9 cellular contexts compared by ENCODE assay signal in the genomic region with DNA sequence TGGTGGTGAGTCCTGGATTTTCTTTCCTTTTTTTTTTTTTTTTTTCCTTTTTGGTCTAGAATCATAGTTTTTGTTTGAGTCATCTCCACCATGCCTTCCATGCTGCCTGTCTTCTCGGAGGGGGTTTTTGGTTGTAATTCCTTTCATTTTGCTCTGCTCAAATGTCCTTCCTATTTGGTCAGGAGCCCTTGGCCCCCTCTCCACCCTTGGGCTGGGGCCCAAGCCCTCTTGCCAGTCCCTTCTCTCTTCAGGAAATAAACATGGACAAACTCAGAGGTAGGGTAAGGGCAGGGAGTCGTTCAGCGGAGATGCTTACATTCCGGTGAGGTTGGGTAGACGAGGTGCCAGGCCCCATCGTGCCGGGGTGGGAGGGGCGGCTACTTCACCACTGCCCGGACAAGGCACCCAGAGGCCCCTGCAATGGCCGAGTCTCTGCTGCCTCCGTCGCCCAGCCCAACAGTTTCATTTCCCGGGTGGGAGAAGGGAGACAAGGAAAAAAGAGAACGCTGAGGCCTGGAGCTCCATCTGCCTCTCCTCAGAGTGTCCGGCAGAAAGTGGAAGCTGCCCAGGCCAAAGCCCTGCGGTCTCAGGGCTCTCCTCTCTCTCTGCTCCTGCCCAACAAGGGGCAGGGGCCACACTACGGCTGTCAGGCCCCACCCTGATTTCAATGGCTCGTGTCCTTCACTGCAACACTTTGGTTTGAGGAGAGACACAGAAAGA. TPM values are rescaled to one million over a fixed set of nuclear protein-coding genes. Genes with fewer than 3 reads are reported as not detected.
DNase-seq lines count a peak whose midpoint lies in the region; ATAC-seq, FAIRE-seq and TF ChIP-seq lines count a peak whose summit lies in the region.
"Had no signal": no experiment of that assay in that cellular context is flagged by ENCODE, and none has a peak within 500 bp of the region (broad histone marks: within the 10 kb centered on the region; RNA-seq: fewer than 3 reads in every experiment).

No MANE protein-coding gene starts in this region.

- no peaks in the 10 kb centered on the region for H3K9me2 ChIP-seq in Loucy (replicated peaks; ENCODE audit: low read depth, low read length)

- H2BK12ac ChIP-seq in H1 (ENCODE audit: low read depth, low read length) (peak overlapping the region; percentile 75; the same call in 1 of the 2 replicates), trophoblast cell (ENCODE audit: low read length) (peak overlapping the region; percentile 23), H9 (ENCODE audit: insufficient read length, low read depth, low read length) (no peak overlapping the region)

- H3K14ac ChIP-seq in H1 (ENCODE audit: insufficient read length): no peak overlapping the region
- no peak overlapping the region for H3K14ac ChIP-seq in trophoblast cell (ENCODE audit: low read length)
- H3K14ac ChIP-seq in H9 (ENCODE audit: insufficient read depth, low read length): no peak overlapping the region

- no peaks in the 10 kb centered on the region for H3F3A ChIP-seq in Loucy (ENCODE audit: low read depth)

- CTCF ChIA-PET in H1 (lab: Charles Lee; ENCODE audit: partially characterized antibody): interaction anchor here (1.4 kb wide), 1 partner anchor 20 kb away, joined by 4 read pairs; no protein-coding TSS in a partner anchor

- H3K4me3 ChIP-seq in Loucy (ENCODE audit: low read length, poor library complexity, severe bottlenecking) (no peak overlapping the region), H1 (ENCODE audit: extremely low read depth in 1 of 4, insufficient read depth in 2 of 4, low read depth in 3 of 4, low read length in 4 of 4) (no peak overlapping the region), trophoblast cell (ENCODE audit: low read depth, low read length) (no peak overlapping the region)

- no peak for ATAC-seq in HG03442 (IDR thresholded peaks at IDR 0.05; ENCODE audit: unreplicated experiment)

- H3K9ac ChIP-seq in Loucy (ENCODE audit: low read depth, low read length, poor library complexity, severe bottlenecking) (no peak overlapping the region), H1 (replicated peaks in 1 of 4; ENCODE audit: extremely low read depth in 1 of 4, low read depth in 3 of 4, low read length in 3 of 4) (no peak overlapping the region), trophoblast cell (ENCODE audit: low read length) (no peak overlapping the region), H9 (ENCODE audit: extremely low read depth, insufficient read length, low read length) (no peak overlapping the region)

- peak overlapping the region; percentile 20 for H3K4me2 ChIP-seq in Loucy (ENCODE audit: low read depth, low read length, poor library complexity, severe bottlenecking)
- no peak overlapping the region for H3K4me2 ChIP-seq in H1 (ENCODE audit: insufficient read depth in 1 of 2, low read depth in 2 of 2, low read length in 2 of 2)
- H3K4me2 ChIP-seq in trophoblast cell (ENCODE audit: low read length): no peak overlapping the region
- no peak overlapping the region for H3K4me2 ChIP-seq in H9 (ENCODE audit: insufficient read depth, insufficient read length, low read length)

- no peak overlapping the region for H2BK120ac ChIP-seq in H1 (replicated peaks; ENCODE audit: low read depth, low read length)
- H2BK120ac ChIP-seq in trophoblast cell (ENCODE audit: insufficient read depth, low read length, poor library complexity): no peak overlapping the region
- no peak overlapping the region for H2BK120ac ChIP-seq in H9 (ENCODE audit: low read depth, low read length, poor library complexity, severe bottlenecking)

- H3K18ac ChIP-seq in H1 (ENCODE audit: extremely low read depth, low read length) (peak overlapping the region; percentile 60; the same call in 1 of the 2 replicates), trophoblast cell (ENCODE audit: low read length) (no peak overlapping the region), H9 (ENCODE audit: insufficient read length, low read depth, low read length) (no peak overlapping the region)

- H3K27me3 ChIP-seq in Loucy (ENCODE audit: insufficient read depth, low read length, poor library complexity, severe bottlenecking): no peaks in the 10 kb centered on the region
- H3K27me3 ChIP-seq in H1 (replicated peaks in 1 of 4; ENCODE audit: control insufficient read depth in 3 of 4, extremely low read depth in 1 of 4, insufficient read depth in 3 of 4, low read length in 3 of 4): no peaks in the 10 kb centered on the region
- H3K27me3 ChIP-seq in trophoblast cell (ENCODE audit: insufficient read depth, low read length): no peaks in the 10 kb centered on the region
- H3K27me3 ChIP-seq in H9 (ENCODE audit: insufficient read depth, low read length): no peaks in the 10 kb centered on the region

- H4K91ac ChIP-seq in H1 (replicated peaks; ENCODE audit: insufficient read length, low read length) (peak overlapping the region; percentile 70), trophoblast cell (ENCODE audit: low read depth, low read length) (no peak overlapping the region), H9 (ENCODE audit: insufficient read length, low read depth, low read length) (no peak overlapping the region)

- no peaks in the 10 kb centered on the region for H3K36me3 ChIP-seq in Loucy (ENCODE audit: insufficient read depth, low read length)
- no peaks in the 10 kb centered on the region for H3K36me3 ChIP-seq in H1 (ENCODE audit: control insufficient read depth in 2 of 4, insufficient read depth in 4 of 4, low read length in 3 of 4)
- H3K36me3 ChIP-seq in trophoblast cell (ENCODE audit: control insufficient read depth in 1 of 2, insufficient read depth in 2 of 2, low read length in 2 of 2): peaks cover 0 to 1% of the 10 kb centered on the region in 2 experiments

- H3K4ac ChIP-seq in H1 (replicated peaks; ENCODE audit: insufficient read length, low read depth, low read length) (no peak overlapping the region), trophoblast cell (ENCODE audit: low read depth, low read length) (no peak overlapping the region), H9 (ENCODE audit: low read depth, low read length) (no peak overlapping the region)

- TF ChIP-seq POLR2A in H1 (IDR thresholded peaks at IDR 0.05; ENCODE audit: control extremely low read depth in 1 of 2, low read depth in 2 of 2, low read length in 2 of 2): no peak

- H3K23ac ChIP-seq in H1 (ENCODE audit: insufficient read length): no peak overlapping the region
- no peak overlapping the region for H3K23ac ChIP-seq in trophoblast cell (ENCODE audit: low read length)
- no peak overlapping the region for H3K23ac ChIP-seq in H9 (ENCODE audit: insufficient read length, low read depth, low read length)

- no peak for TF ChIP-seq RAD21 in H1 (IDR thresholded peaks at IDR 0.05 in 1 of 2, conservative IDR thresholded peaks at IDR 0.05 in 1 of 2; ENCODE audit: low read depth in 2 of 2, low read length in 2 of 2)

- no peak for FAIRE-seq in H1 (lab: Jason Lieb, UNC)

- H4K8ac ChIP-seq in H1 (ENCODE audit: extremely low read depth, insufficient read depth, low read length) (no peak overlapping the region), trophoblast cell (ENCODE audit: low read depth, low read length) (no peak overlapping the region), H9 (replicated peaks; ENCODE audit: insufficient read length, low read depth, low read length) (no peak overlapping the region)

- peak overlapping the region; percentile 31; the same call in 1 of the 2 replicates for H2BK15ac ChIP-seq in H1 (ENCODE audit: low read length)
- H2BK15ac ChIP-seq in H9 (ENCODE audit: low read depth, low read length): no peak overlapping the region

- no peak for TF ChIP-seq EP300 in H1 (IDR thresholded peaks at IDR 0.05; ENCODE audit: borderline replicate concordance in 1 of 2, low read depth in 2 of 2, low read length in 2 of 2)

- H3K56ac ChIP-seq in H1 (replicated peaks; ENCODE audit: insufficient read length, low read depth, low read length) (no peak overlapping the region), H9 (ENCODE audit: insufficient read length, low read depth, low read length) (no peak overlapping the region)

- no peak overlapping the region; a peak in 1 of 5 replicates for H3K4me3 Mint-ChIP-seq in H9

- H3T11ph ChIP-seq in H9 (ENCODE audit: low read length): no peak overlapping the region

- no peak overlapping the region for H4K12ac ChIP-seq in trophoblast cell (ENCODE audit: low read depth, low read length)

- H2BK5ac ChIP-seq in H1 (ENCODE audit: low read depth, low read length) (peak overlapping the region; percentile 32; the same call in 1 of the 2 replicates), trophoblast cell (ENCODE audit: low read depth, low read length, poor library complexity) (no peak overlapping the region), H9 (ENCODE audit: insufficient read length, low read length) (no peak overlapping the region)

- H3K23me2 ChIP-seq in H1 (ENCODE audit: low read depth, low read length): no peaks in the 10 kb centered on the region
- H3K23me2 ChIP-seq in H9 (ENCODE audit: insufficient read length, low read depth, low read length, poor library complexity, severe bottlenecking): no peaks in the 10 kb centered on the region

- H2AK5ac ChIP-seq in H1 (ENCODE audit: low read depth, low read length): no peak overlapping the region; the same call in 1 of the 2 replicates
- H2AK5ac ChIP-seq in trophoblast cell (ENCODE audit: low read length): no peak overlapping the region
- no peak overlapping the region for H2AK5ac ChIP-seq in H9 (ENCODE audit: insufficient read length, low read length)

- peak overlapping the region; percentile 51; the same call in 1 of the 2 replicates for H2AFZ ChIP-seq in Loucy (ENCODE audit: low read length)
- no peak overlapping the region for H2AFZ ChIP-seq in H1 (ENCODE audit: low read length)
- H2AFZ ChIP-seq in trophoblast cell (ENCODE audit: insufficient read depth, low read length, poor library complexity): no peak overlapping the region
- no peak overlapping the region for H2AFZ ChIP-seq in H9 (ENCODE audit: low read length)

- no peaks in the 10 kb centered on the region for H4K20me1 ChIP-seq in Loucy (ENCODE audit: insufficient read depth, low read length, poor library complexity, severe bottlenecking)
- no peaks in the 10 kb centered on the region for H4K20me1 ChIP-seq in H1 (replicated peaks in 1 of 2; ENCODE audit: control insufficient read depth in 1 of 2, insufficient read depth in 2 of 2, low read length in 2 of 2)
- H4K20me1 ChIP-seq in H9 (ENCODE audit: control insufficient read depth, insufficient read depth, insufficient read length): no peaks in the 10 kb centered on the region

- H3K79me1 ChIP-seq in H1 (ENCODE audit: low read depth, low read length) (no peaks in the 10 kb centered on the region), trophoblast cell (ENCODE audit: low read length) (no peaks in the 10 kb centered on the region), H9 (ENCODE audit: insufficient read depth, low read depth, low read length, poor library complexity, severe bottlenecking) (no peaks in the 10 kb centered on the region)

- H3K4me1 Mint-ChIP-seq in H9: peaks cover 16 to 44% of the 10 kb centered on the region in 2 experiments

- peak overlapping the region; percentile 34 for H4K5ac ChIP-seq in H1 (ENCODE audit: insufficient read length, low read depth, low read length)
- H4K5ac ChIP-seq in H9 (ENCODE audit: insufficient read length, low read depth, low read length): no peak overlapping the region

- TF ChIP-seq CTCF in Loucy (conservative IDR thresholded peaks at IDR 0.05; ENCODE audit: low read length) (no peak), H1 (IDR thresholded peaks at IDR 0.05; ENCODE audit: control extremely low read depth in 1 of 3, insufficient read depth in 1 of 3, low read depth in 1 of 3, low read length in 3 of 3) (no peak), H9 (conservative IDR thresholded peaks at IDR 0.05) (no peak)

- H2BK20ac ChIP-seq in H1 (ENCODE audit: low read length) (peak overlapping the region; percentile 48; the same call in 1 of the 2 replicates), H9 (ENCODE audit: low read depth, low read length, poor library complexity, severe bottlenecking) (no peak overlapping the region)

- POLR2A ChIA-PET in H1 (lab: Charles Lee; ENCODE audit: partially characterized antibody): no interaction called here

- H3K4me1 ChIP-seq in Loucy (ENCODE audit: insufficient read depth, low read length, poor library complexity, severe bottlenecking): peaks cover 11% of the 10 kb centered on the region
- H3K4me1 ChIP-seq in H1 (replicated peaks in 1 of 4; ENCODE audit: control insufficient read depth in 3 of 4, insufficient read depth in 4 of 4, low read length in 3 of 4): peaks cover 0 to 9% (median 2%) of the 10 kb centered on the region in 4 experiments; a peak in 3 of 7 replicates
- peaks cover 7 to 8% of the 10 kb centered on the region in 2 experiments for H3K4me1 ChIP-seq in trophoblast cell (ENCODE audit: control insufficient read depth in 1 of 2, insufficient read depth in 2 of 2, low read length in 2 of 2)
- no peaks in the 10 kb centered on the region for H3K4me1 ChIP-seq in H9 (ENCODE audit: insufficient read depth, low read length)

- no peaks in the 10 kb centered on the region for H3K9me3 Mint-ChIP-seq in H9

- H3K9me3 ChIP-seq in Loucy (ENCODE audit: insufficient read depth, low read depth, low read length): no peaks in the 10 kb centered on the region
- H3K9me3 ChIP-seq in H1 (ENCODE audit: insufficient read depth in 2 of 2, low read depth in 1 of 2, low read length in 1 of 2): no peaks in the 10 kb centered on the region
- H3K9me3 ChIP-seq in trophoblast cell (ENCODE audit: insufficient read depth, low read depth, low read length): peaks cover 2% of the 10 kb centered on the region
- no peaks in the 10 kb centered on the region for H3K9me3 ChIP-seq in H9 (ENCODE audit: control insufficient read depth, low read depth, low read length)

- no peak overlapping the region for H3K27ac ChIP-seq in H1 (ENCODE audit: low read depth, low read length)
- H3K27ac ChIP-seq in trophoblast cell (ENCODE audit: low read depth, low read length): no peak overlapping the region
- no peak overlapping the region for H3K27ac ChIP-seq in H9 (ENCODE audit: insufficient read length, low read depth, low read length)

- peaks cover 3% of the 10 kb centered on the region for H3K27me3 Mint-ChIP-seq in H9 (ENCODE audit: low read depth)

- DNase-seq in EH (ENCODE audit: low read depth) (peak; percentile 87), H1 (ENCODE audit: low read depth in 1 of 2, low spot score in 2 of 2) (no peak), trophoblast cell (no peak), DMS79 (lab: John Stamatoyannopoulos, UW) (no peak), T-helper 9 cell (no peak), H9 (no peak)
- DNase-seq: activated T-cell treated with anti-CD3 and anti-CD28 coated beads, Interleukin-2, amount 50 U/mL, for 48 hours had no signal

- H3K27ac Mint-ChIP-seq in H9: peak overlapping the region in 1 of 3 experiments; percentile 69; a peak in 2 of 7 replicates

- H3K79me2 ChIP-seq in Loucy (ENCODE audit: insufficient read depth, low read length) (no peaks in the 10 kb centered on the region), H1 (ENCODE audit: control insufficient read depth in 1 of 2, insufficient read depth in 2 of 2, low read length in 2 of 2) (no peaks in the 10 kb centered on the region), trophoblast cell (ENCODE audit: control insufficient read depth, insufficient read depth, low read length, poor library complexity) (no peaks in the 10 kb centered on the region), H9 (ENCODE audit: insufficient read depth, low read length) (no peaks in the 10 kb centered on the region)

- H3K36me3 Mint-ChIP-seq in H9 (ENCODE audit: insufficient read depth in 1 of 3, low read depth in 3 of 3): no peaks in the 10 kb centered on the region; a peak in 1 of 7 replicates

- 87% methylated on average over 17 of the region's 18 CpGs; no CpG with 5 or more reads in 1 of the 2 experiments for WGBS in H1 (ENCODE audit: extremely low coverage in 1 of 2, insufficient coverage in 1 of 2, insufficient read length in 1 of 2, insufficient replicate concordance in 2 of 2, low coverage in 1 of 2, low lambda C conversion rate in 2 of 2, missing lambda C conversion rate in 1 of 2), 2 experiments
- no CpG with 5 or more reads among the region's 18 CpGs for WGBS in trophoblast cell (ENCODE audit: extremely low coverage, insufficient coverage, insufficient read length)
- WGBS in H9 (ENCODE audit: extremely low coverage, insufficient read length, low lambda C conversion rate): no CpG with 5 or more reads among the region's 18 CpGs

RNA-seq across cellular contexts. Expression of a gene that starts 12.7 kb away (rescaled TPM):
- 27.0 and 28.6 TPM in 2 replicates for total RNA-seq in H1 (2021; fragmentation: NEBNext Ultra II Directional; extraction: Animal tissue kit (Norgen Biotek cat#: 25700))
- polyA plus RNA-seq in H1 (2011; rRNA removed): 38.8 and 53.8 TPM in 2 replicates
- polyA plus RNA-seq in H1 (2011; cell fraction: cytosol; rRNA removed): 27.7 TPM
- polyA plus RNA-seq in H1 (2011; cell fraction: nucleus; rRNA removed): 31.4 TPM
- 12.2 to 27.2 TPM (median 24.2 TPM) in 4 replicates for polyA plus RNA-seq in H1 (2012, experiment 1 of 2)
- 22.8 TPM for polyA plus RNA-seq in H1 (2012, experiment 2 of 2)
- polyA plus RNA-seq in H1 (2013, experiment 1 of 2): 13.2 TPM
- 11.9 TPM for polyA plus RNA-seq in H1 (2013, experiment 2 of 2)
- polyA minus RNA-seq in H1 (2011; rRNA and poly(A)+ RNA removed): 41.6 and 41.8 TPM in 2 replicates
- 35.7 TPM for polyA minus RNA-seq in H1 (2011; cell fraction: cytosol; rRNA and poly(A)+ RNA removed)
- 29.8 TPM for polyA minus RNA-seq in H1 (2011; cell fraction: nucleus; rRNA and poly(A)+ RNA removed)
- polyA plus RNA-seq in trophoblast cell (2013): 9.1 and 9.8 TPM in 2 replicates
- total RNA-seq in H9 (2021): 35.6 and 36.3 TPM in 2 replicates

RNA-seq across cellular contexts. Expression of a gene that starts 18.6 kb away (rescaled TPM):
- 42.9 and 45.1 TPM in 2 replicates for total RNA-seq in H1 (2021; fragmentation: NEBNext Ultra II Directional; extraction: Animal tissue kit (Norgen Biotek cat#: 25700))
- polyA plus RNA-seq in H1 (2011; rRNA removed): 17.8 and 25.3 TPM in 2 replicates
- polyA plus RNA-seq in H1 (2011; cell fraction: cytosol; rRNA removed): 14.1 TPM
- polyA plus RNA-seq in H1 (2011; cell fraction: nucleus; rRNA removed): 57.6 TPM
- polyA plus RNA-seq in H1 (2012, experiment 1 of 2): 29.3 to 50.3 TPM (median 45.8 TPM) in 4 replicates
- polyA plus RNA-seq in H1 (2012, experiment 2 of 2): 31.9 TPM
- polyA plus RNA-seq in H1 (2013, experiment 1 of 2): 28.4 TPM
- polyA plus RNA-seq in H1 (2013, experiment 2 of 2): 28.1 TPM
- 23.8 and 25.7 TPM in 2 replicates for polyA minus RNA-seq in H1 (2011; rRNA and poly(A)+ RNA removed)
- 22.3 TPM for polyA minus RNA-seq in H1 (2011; cell fraction: cytosol; rRNA and poly(A)+ RNA removed)
- 21.2 TPM for polyA minus RNA-seq in H1 (2011; cell fraction: nucleus; rRNA and poly(A)+ RNA removed)
- 0.18 and 0.26 TPM in 2 replicates for polyA plus RNA-seq in trophoblast cell (2013)
- total RNA-seq in H9 (2021): 43.1 and 45.0 TPM in 2 replicates

RNA-seq across cellular contexts. Expression of a gene that starts 43.6 kb away (rescaled TPM):
- 6.1 and 7.2 TPM in 2 replicates for total RNA-seq in H1 (2021; fragmentation: NEBNext Ultra II Directional; extraction: Animal tissue kit (Norgen Biotek cat#: 25700))
- 5.0 and 7.3 TPM in 2 replicates for polyA plus RNA-seq in H1 (2011; rRNA removed)
- polyA plus RNA-seq in H1 (2011; cell fraction: cytosol; rRNA removed): 4.2 TPM
- 22.7 TPM for polyA plus RNA-seq in H1 (2011; cell fraction: nucleus; rRNA removed)
- 6.2 to 8.0 TPM (median 7.3 TPM) in 4 replicates for polyA plus RNA-seq in H1 (2012, experiment 1 of 2)
- polyA plus RNA-seq in H1 (2012, experiment 2 of 2): 2.7 TPM
- 14.6 TPM for polyA plus RNA-seq in H1 (2013, experiment 1 of 2)
- 10.8 TPM for polyA plus RNA-seq in H1 (2013, experiment 2 of 2)
- polyA minus RNA-seq in H1 (2011; rRNA and poly(A)+ RNA removed): 1.3 and 2.0 TPM in 2 replicates
- 1.3 TPM for polyA minus RNA-seq in H1 (2011; cell fraction: cytosol; rRNA and poly(A)+ RNA removed)
- polyA minus RNA-seq in H1 (2011; cell fraction: nucleus; rRNA and poly(A)+ RNA removed): 5.9 TPM
- 2.8 and 3.3 TPM in 2 replicates for polyA plus RNA-seq in trophoblast cell (2013)
- 2.8 and 2.9 TPM in 2 replicates for total RNA-seq in H9 (2021)
